In the genomic region with DNA sequence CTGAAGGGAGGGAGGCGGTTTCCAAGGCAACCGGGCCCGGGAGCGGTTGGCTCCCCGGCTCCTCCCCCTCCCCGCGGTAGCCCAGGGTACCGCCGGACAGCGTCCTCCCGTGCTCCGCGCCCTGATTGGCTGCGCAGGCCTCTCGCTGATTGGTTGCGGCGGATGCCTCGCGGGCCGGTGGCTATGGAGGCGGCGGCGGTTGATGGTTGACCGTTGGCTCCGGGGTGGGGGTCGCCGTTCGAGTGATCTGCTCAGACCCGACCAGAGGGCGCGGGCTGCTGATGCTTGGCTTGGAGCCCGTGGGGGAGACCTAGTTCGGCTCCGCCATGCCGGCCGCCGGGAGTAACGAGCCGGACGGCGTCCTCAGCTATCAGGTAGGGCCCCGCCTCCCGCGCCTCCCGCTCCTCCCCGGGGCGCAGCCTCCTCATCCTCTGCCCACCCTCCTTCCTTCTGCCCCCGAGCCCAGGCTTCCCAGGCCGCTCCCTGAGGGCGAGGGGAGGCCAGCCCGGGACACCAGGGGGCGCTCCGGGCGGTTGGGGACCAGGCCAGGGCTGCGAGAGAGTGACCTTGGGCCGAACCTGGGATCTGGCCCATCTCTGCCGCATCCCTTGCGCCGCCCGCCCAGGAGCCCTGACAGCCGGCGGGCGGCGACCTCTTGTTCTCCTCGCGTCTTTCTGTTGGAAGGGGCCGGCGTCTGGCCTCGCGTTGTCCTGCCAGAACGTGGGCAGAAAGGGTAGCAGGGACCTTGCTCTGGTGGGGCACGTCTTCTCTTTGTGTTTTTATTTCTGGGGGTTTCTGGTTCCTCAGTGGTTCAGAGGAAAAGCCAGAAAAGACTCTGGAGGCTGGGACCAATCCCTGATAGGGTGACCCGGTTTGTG, we compare ENCODE assay signal across 1 cellular context.
TF ChIP-seq lines count a peak whose summit lies in the region.

A gene (plus strand): TSS at position 170 of the 878 bp plus-strand sequence. CDS start 157 bp downstream, at position 327.

TF ChIP-seq in WTC11, 78 proteins besides CTCF, POLR2A, EP300 and RAD21 (continued from another document):
- TF ChIP-seq, protein P1, sequence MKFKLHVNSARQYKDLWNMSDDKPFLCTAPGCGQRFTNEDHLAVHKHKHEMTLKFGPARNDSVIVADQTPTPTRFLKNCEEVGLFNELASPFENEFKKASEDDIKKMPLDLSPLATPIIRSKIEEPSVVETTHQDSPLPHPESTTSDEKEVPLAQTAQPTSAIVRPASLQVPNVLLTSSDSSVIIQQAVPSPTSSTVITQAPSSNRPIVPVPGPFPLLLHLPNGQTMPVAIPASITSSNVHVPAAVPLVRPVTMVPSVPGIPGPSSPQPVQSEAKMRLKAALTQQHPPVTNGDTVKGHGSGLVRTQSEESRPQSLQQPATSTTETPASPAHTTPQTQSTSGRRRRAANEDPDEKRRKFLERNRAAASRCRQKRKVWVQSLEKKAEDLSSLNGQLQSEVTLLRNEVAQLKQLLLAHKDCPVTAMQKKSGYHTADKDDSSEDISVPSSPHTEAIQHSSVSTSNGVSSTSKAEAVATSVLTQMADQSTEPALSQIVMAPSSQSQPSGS (CRISPR knock-in tag; IDR thresholded peaks at IDR 0.05; ENCODE audit: borderline replicate concordance, low read depth) = no peak
- TF ChIP-seq, protein P2, sequence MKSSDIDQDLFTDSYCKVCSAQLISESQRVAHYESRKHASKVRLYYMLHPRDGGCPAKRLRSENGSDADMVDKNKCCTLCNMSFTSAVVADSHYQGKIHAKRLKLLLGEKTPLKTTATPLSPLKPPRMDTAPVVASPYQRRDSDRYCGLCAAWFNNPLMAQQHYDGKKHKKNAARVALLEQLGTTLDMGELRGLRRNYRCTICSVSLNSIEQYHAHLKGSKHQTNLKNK (CRISPR knock-in tag; IDR thresholded peaks at IDR 0.05) = no peak
- peak; percentile 49; the same call in 1 of the 2 replicates for TF ChIP-seq FOXK1 (CRISPR knock-in tag; IDR thresholded peaks at IDR 0.05)
- TF ChIP-seq NR1H2 (CRISPR knock-in tag; IDR thresholded peaks at IDR 0.05) = no peak
- TF ChIP-seq, protein P3, sequence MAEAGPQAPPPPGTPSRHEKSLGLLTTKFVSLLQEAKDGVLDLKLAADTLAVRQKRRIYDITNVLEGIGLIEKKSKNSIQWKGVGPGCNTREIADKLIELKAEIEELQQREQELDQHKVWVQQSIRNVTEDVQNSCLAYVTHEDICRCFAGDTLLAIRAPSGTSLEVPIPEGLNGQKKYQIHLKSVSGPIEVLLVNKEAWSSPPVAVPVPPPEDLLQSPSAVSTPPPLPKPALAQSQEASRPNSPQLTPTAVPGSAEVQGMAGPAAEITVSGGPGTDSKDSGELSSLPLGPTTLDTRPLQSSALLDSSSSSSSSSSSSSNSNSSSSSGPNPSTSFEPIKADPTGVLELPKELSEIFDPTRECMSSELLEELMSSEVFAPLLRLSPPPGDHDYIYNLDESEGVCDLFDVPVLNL (CRISPR knock-in tag; IDR thresholded peaks at IDR 0.05; ENCODE audit: borderline replicate concordance, low read depth) = no peak
- TF ChIP-seq, protein P4, sequence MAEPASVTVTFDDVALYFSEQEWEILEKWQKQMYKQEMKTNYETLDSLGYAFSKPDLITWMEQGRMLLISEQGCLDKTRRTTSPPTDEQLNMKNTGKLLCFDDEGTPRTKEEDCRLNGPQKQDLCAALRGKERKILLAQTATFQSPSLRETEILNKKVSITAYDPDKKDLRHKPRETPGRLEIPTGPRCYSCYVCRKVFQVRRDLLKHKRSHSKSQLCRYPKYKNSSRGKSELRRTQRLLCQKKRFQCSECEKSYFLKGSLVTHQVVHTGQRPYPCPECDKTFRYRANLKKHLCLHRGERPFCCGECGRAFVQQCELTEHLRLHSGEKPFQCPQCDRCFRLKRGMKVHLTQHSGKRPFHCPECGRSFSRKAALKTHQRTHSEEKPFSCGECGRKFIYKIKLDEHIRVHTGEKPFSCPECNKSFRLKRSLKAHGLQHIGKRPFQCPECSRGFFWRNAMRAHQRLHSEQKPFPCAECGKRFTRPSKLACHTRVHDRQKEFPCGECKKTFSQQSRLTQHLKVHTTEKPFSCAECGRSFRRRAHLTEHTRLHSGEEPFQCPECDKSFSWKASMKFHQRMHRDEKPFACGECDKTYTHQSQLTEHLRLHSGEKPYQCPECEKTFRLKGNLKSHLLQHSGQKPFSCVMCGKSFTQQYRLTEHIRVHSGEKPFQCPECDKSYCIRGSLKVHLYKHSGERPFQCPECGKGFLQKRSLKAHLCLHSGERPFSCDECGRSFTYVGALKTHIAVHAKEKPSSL (CRISPR knock-in tag; conservative IDR thresholded peaks at IDR 0.05) = no peak
- TF ChIP-seq ZNF219 (CRISPR knock-in tag; IDR thresholded peaks at IDR 0.05; ENCODE audit: borderline replicate concordance) = no peak
- TF ChIP-seq PRRX2 (CRISPR knock-in tag; IDR thresholded peaks at IDR 0.05) = no peak
- TF ChIP-seq, protein P5, sequence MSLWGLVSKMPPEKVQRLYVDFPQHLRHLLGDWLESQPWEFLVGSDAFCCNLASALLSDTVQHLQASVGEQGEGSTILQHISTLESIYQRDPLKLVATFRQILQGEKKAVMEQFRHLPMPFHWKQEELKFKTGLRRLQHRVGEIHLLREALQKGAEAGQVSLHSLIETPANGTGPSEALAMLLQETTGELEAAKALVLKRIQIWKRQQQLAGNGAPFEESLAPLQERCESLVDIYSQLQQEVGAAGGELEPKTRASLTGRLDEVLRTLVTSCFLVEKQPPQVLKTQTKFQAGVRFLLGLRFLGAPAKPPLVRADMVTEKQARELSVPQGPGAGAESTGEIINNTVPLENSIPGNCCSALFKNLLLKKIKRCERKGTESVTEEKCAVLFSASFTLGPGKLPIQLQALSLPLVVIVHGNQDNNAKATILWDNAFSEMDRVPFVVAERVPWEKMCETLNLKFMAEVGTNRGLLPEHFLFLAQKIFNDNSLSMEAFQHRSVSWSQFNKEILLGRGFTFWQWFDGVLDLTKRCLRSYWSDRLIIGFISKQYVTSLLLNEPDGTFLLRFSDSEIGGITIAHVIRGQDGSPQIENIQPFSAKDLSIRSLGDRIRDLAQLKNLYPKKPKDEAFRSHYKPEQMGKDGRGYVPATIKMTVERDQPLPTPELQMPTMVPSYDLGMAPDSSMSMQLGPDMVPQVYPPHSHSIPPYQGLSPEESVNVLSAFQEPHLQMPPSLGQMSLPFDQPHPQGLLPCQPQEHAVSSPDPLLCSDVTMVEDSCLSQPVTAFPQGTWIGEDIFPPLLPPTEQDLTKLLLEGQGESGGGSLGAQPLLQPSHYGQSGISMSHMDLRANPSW (CRISPR knock-in tag; conservative IDR thresholded peaks at IDR 0.05; ENCODE audit: low read depth) = no peak
- TF ChIP-seq, protein P6, sequence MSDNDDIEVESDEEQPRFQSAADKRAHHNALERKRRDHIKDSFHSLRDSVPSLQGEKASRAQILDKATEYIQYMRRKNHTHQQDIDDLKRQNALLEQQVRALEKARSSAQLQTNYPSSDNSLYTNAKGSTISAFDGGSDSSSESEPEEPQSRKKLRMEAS (CRISPR knock-in tag; IDR thresholded peaks at IDR 0.05) = peak; percentile 60; the same call in 1 of the 2 replicates
- no peak for TF ChIP-seq ZNF121 (CRISPR knock-in tag; IDR thresholded peaks at IDR 0.05)
- no peak for TF ChIP-seq NR2C2 (CRISPR knock-in tag; IDR thresholded peaks at IDR 0.05)
- TF ChIP-seq, protein P7, sequence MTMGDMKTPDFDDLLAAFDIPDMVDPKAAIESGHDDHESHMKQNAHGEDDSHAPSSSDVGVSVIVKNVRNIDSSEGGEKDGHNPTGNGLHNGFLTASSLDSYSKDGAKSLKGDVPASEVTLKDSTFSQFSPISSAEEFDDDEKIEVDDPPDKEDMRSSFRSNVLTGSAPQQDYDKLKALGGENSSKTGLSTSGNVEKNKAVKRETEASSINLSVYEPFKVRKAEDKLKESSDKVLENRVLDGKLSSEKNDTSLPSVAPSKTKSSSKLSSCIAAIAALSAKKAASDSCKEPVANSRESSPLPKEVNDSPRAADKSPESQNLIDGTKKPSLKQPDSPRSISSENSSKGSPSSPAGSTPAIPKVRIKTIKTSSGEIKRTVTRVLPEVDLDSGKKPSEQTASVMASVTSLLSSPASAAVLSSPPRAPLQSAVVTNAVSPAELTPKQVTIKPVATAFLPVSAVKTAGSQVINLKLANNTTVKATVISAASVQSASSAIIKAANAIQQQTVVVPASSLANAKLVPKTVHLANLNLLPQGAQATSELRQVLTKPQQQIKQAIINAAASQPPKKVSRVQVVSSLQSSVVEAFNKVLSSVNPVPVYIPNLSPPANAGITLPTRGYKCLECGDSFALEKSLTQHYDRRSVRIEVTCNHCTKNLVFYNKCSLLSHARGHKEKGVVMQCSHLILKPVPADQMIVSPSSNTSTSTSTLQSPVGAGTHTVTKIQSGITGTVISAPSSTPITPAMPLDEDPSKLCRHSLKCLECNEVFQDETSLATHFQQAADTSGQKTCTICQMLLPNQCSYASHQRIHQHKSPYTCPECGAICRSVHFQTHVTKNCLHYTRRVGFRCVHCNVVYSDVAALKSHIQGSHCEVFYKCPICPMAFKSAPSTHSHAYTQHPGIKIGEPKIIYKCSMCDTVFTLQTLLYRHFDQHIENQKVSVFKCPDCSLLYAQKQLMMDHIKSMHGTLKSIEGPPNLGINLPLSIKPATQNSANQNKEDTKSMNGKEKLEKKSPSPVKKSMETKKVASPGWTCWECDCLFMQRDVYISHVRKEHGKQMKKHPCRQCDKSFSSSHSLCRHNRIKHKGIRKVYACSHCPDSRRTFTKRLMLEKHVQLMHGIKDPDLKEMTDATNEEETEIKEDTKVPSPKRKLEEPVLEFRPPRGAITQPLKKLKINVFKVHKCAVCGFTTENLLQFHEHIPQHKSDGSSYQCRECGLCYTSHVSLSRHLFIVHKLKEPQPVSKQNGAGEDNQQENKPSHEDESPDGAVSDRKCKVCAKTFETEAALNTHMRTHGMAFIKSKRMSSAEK (CRISPR knock-in tag; IDR thresholded peaks at IDR 0.05; ENCODE audit: borderline replicate concordance) = no peak
- TF ChIP-seq NR3C1 (CRISPR knock-in tag; conservative IDR thresholded peaks at IDR 0.05; ENCODE audit: low read depth) = no peak
- no peak for TF ChIP-seq ZNF396 (CRISPR knock-in tag; IDR thresholded peaks at IDR 0.05; ENCODE audit: borderline replicate concordance)
- TF ChIP-seq HMGA2 (CRISPR knock-in tag; IDR thresholded peaks at IDR 0.05) = no peak
- TF ChIP-seq, protein P8, sequence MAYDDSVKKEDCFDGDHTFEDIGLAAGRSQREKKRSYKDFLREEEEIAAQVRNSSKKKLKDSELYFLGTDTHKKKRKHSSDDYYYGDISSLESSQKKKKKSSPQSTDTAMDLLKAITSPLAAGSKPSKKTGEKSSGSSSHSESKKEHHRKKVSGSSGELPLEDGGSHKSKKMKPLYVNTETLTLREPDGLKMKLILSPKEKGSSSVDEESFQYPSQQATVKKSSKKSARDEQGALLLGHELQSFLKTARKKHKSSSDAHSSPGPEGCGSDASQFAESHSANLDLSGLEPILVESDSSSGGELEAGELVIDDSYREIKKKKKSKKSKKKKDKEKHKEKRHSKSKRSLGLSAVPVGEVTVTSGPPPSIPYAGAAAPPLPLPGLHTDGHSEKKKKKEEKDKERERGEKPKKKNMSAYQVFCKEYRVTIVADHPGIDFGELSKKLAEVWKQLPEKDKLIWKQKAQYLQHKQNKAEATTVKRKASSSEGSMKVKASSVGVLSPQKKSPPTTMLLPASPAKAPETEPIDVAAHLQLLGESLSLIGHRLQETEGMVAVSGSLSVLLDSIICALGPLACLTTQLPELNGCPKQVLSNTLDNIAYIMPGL (CRISPR knock-in tag; IDR thresholded peaks at IDR 0.05) = peak; percentile 87
- TF ChIP-seq SOX15 (CRISPR knock-in tag; IDR thresholded peaks at IDR 0.05) = no peak
- peak; percentile 67 for TF ChIP-seq SP1 (CRISPR knock-in tag; conservative IDR thresholded peaks at IDR 0.05)
- peak; percentile 29; the same call in 1 of the 2 replicates for TF ChIP-seq FOXP1 (CRISPR knock-in tag; IDR thresholded peaks at IDR 0.05; ENCODE audit: borderline replicate concordance)
- peak; percentile 80 for TF ChIP-seq ZNF423 (CRISPR knock-in tag; IDR thresholded peaks at IDR 0.05)
- peak; percentile 82; the same call in 1 of the 2 replicates for TF ChIP-seq ZNF263 (CRISPR knock-in tag; IDR thresholded peaks at IDR 0.05; ENCODE audit: low read depth)
- no peak for TF ChIP-seq CREB1 (CRISPR knock-in tag; IDR thresholded peaks at IDR 0.05)
- TF ChIP-seq NFATC4 (CRISPR knock-in tag; IDR thresholded peaks at IDR 0.05) = no peak
- no peak for TF ChIP-seq ZNF671 (CRISPR knock-in tag; IDR thresholded peaks at IDR 0.05)
- TF ChIP-seq ELF4 (CRISPR knock-in tag; IDR thresholded peaks at IDR 0.05; ENCODE audit: low read depth) = no peak
- TF ChIP-seq, protein P9, sequence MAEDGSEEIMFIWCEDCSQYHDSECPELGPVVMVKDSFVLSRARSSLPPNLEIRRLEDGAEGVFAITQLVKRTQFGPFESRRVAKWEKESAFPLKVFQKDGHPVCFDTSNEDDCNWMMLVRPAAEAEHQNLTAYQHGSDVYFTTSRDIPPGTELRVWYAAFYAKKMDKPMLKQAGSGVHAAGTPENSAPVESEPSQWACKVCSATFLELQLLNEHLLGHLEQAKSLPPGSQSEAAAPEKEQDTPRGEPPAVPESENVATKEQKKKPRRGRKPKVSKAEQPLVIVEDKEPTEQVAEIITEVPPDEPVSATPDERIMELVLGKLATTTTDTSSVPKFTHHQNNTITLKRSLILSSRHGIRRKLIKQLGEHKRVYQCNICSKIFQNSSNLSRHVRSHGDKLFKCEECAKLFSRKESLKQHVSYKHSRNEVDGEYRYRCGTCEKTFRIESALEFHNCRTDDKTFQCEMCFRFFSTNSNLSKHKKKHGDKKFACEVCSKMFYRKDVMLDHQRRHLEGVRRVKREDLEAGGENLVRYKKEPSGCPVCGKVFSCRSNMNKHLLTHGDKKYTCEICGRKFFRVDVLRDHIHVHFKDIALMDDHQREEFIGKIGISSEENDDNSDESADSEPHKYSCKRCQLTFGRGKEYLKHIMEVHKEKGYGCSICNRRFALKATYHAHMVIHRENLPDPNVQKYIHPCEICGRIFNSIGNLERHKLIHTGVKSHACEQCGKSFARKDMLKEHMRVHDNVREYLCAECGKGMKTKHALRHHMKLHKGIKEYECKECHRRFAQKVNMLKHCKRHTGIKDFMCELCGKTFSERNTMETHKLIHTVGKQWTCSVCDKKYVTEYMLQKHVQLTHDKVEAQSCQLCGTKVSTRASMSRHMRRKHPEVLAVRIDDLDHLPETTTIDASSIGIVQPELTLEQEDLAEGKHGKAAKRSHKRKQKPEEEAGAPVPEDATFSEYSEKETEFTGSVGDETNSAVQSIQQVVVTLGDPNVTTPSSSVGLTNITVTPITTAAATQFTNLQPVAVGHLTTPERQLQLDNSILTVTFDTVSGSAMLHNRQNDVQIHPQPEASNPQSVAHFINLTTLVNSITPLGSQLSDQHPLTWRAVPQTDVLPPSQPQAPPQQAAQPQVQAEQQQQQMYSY (CRISPR knock-in tag; IDR thresholded peaks at IDR 0.05) = no peak
- no peak for TF ChIP-seq RELA (CRISPR knock-in tag; IDR thresholded peaks at IDR 0.05; ENCODE audit: borderline replicate concordance)
- TF ChIP-seq ZBTB21 (CRISPR knock-in tag; IDR thresholded peaks at IDR 0.05; ENCODE audit: borderline replicate concordance) = no peak
- TF ChIP-seq NFYB (CRISPR knock-in tag; conservative IDR thresholded peaks at IDR 0.05; ENCODE audit: low read depth) = peak; percentile 92
- no peak for TF ChIP-seq TCF7 (CRISPR knock-in tag; IDR thresholded peaks at IDR 0.05; ENCODE audit: low read depth)
- TF ChIP-seq, protein P10, sequence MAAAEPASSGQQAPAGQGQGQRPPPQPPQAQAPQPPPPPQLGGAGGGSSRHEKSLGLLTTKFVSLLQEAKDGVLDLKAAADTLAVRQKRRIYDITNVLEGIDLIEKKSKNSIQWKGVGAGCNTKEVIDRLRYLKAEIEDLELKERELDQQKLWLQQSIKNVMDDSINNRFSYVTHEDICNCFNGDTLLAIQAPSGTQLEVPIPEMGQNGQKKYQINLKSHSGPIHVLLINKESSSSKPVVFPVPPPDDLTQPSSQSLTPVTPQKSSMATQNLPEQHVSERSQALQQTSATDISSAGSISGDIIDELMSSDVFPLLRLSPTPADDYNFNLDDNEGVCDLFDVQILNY (CRISPR knock-in tag; IDR thresholded peaks at IDR 0.05) = peak; percentile 74; the same call in 1 of the 2 replicates
- no peak for TF ChIP-seq MXD4 (CRISPR knock-in tag; IDR thresholded peaks at IDR 0.05; ENCODE audit: borderline replicate concordance)
- no peak; the same call in 1 of the 2 replicates for TF ChIP-seq MYBL2 (CRISPR knock-in tag; IDR thresholded peaks at IDR 0.05)
- TF ChIP-seq RORB (CRISPR knock-in tag; IDR thresholded peaks at IDR 0.05) = no peak
